ENCODE assay signal across 8 cellular contexts in genomic region chr19:40425450-40426287, GRCh38. TPM values are rescaled to one million over a fixed set of nuclear protein-coding genes. Genes with fewer than 3 reads are reported as not detected.
A peak's percentile ranks its signal among the peaks of the same experiment; 100 is the strongest.
DNase-seq lines count a peak whose midpoint lies in the region; ATAC-seq and TF ChIP-seq lines count a peak whose summit lies in the region.

A gene with protein sequence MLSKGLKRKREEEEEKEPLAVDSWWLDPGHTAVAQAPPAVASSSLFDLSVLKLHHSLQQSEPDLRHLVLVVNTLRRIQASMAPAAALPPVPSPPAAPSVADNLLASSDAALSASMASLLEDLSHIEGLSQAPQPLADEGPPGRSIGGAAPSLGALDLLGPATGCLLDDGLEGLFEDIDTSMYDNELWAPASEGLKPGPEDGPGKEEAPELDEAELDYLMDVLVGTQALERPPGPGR (minus strand): TSS chr19:40425992. CDS start chr19:40423546, 2,446 bp downstream.

- peaks cover 15% of the 10 kb centered on the region for H3K36me3 Mint-ChIP-seq in HFFc6 (ENCODE audit: low read depth)

- H3K4me3 Mint-ChIP-seq in HFFc6, result peak within 1 kb of the TSS; percentile 98

- TF ChIP-seq CTCF in HFFc6 (IDR thresholded peaks at IDR 0.05) (peak; percentile 89), NB4 (IDR thresholded peaks at IDR 0.05; ENCODE audit: low read depth, low read length) (peak; percentile 38), gastroesophageal sphincter (IDR thresholded peaks at IDR 0.05) (peak in 3 of 4 experiments; percentile 79 to 94 (median 80))

- H3K4me1 Mint-ChIP-seq in HFFc6 (ENCODE audit: low read depth), result peaks cover 25% of the 10 kb centered on the region

- H3K27ac ChIP-seq in SK-N-MC, result peak within 1 kb of the TSS; percentile 78; the same call in 1 of the 2 replicates
- peak within 1 kb of the TSS; percentile 94 to 100 (median 98) for H3K27ac ChIP-seq in gastroesophageal sphincter
- H3K27ac ChIP-seq in temporal lobe (ENCODE audit: low read depth, low read length), result peak within 1 kb of the TSS; percentile 90

- H3K4me3 ChIP-seq in GM08714 (ENCODE audit: low read length), result peak within 1 kb of the TSS; percentile 88
- peak within 1 kb of the TSS; percentile 78 for H3K4me3 ChIP-seq in NB4 (ENCODE audit: low read depth, low read length)
- peak within 1 kb of the TSS; percentile 92 for H3K4me3 ChIP-seq in SK-N-MC
- H3K4me3 ChIP-seq in gastroesophageal sphincter, result peak within 1 kb of the TSS; percentile 71 to 81

- peak within 1 kb of the TSS; percentile 97 for H3K27ac Mint-ChIP-seq in HFFc6

- H3K9ac ChIP-seq in SK-N-MC (ENCODE audit: insufficient read length), result peak within 1 kb of the TSS; percentile 80

- H3K36me3 ChIP-seq in SK-N-MC (ENCODE audit: insufficient read depth, low read length), result peaks cover 6% of the 10 kb centered on the region; the same call in 1 of the 2 replicates
- H3K36me3 ChIP-seq in gastroesophageal sphincter, result peaks cover 0 to 16% of the 10 kb centered on the region in 2 donors

- TF ChIP-seq POLR2A in NB4 (IDR thresholded peaks at IDR 0.05; ENCODE audit: extremely low read depth, insufficient read length), result peak; percentile 71
- peak; percentile 96 to 97 for TF ChIP-seq POLR2A in gastroesophageal sphincter (IDR thresholded peaks at IDR 0.05)

- peaks cover 0 to 47% (median 29%) of the 10 kb centered on the region in 3 donors for H3K4me1 ChIP-seq in gastroesophageal sphincter

- peaks cover 4% of the 10 kb centered on the region for H3K27me3 Mint-ChIP-seq in HFFc6 (ENCODE audit: insufficient read depth)

- no CpG with 5 or more reads among the region's 75 CpGs for WGBS in gastroesophageal sphincter (ENCODE audit: low coverage in 1 of 2), 2 donors

- DNase-seq in HFFc6, result peak; percentile 99
- peak; percentile 97 for DNase-seq in NB4 (ENCODE audit: low read depth)
- DNase-seq in SK-N-MC (ENCODE audit: low read depth, low spot score), result peak; percentile 92
- DNase-seq in activated naive CD4-positive, alpha-beta T cell treated with anti-CD3 and anti-CD28 coated beads, Interleukin-2, amount 50 U/mL, for 16 hours, result peak; percentile 100
- peak; percentile 96 to 100 (median 100) for DNase-seq in nucleus accumbens (lab: John Stamatoyannopoulos, UW)

- H3K27me3 ChIP-seq in gastroesophageal sphincter, result no peaks in the 10 kb centered on the region

- H3K9me3 Mint-ChIP-seq in HFFc6, result no peaks in the 10 kb centered on the region

- H3K9me3 ChIP-seq in SK-N-MC (ENCODE audit: low read depth, low read length) (no peaks in the 10 kb centered on the region), gastroesophageal sphincter (no peaks in the 10 kb centered on the region)

- peak; percentile 92 for ATAC-seq in gastroesophageal sphincter

- TF ChIP-seq EP300 in gastroesophageal sphincter (IDR thresholded peaks at IDR 0.05), result no peak

RNA-seq across cellular contexts. Expression of the gene that starts here (rescaled TPM):
- total RNA-seq in HFFc6 (2021; fragmentation: NEBNext Ultra II Directional; extraction: Animal tissue kit (Norgen Biotek cat#: 25700)), result 10 to 100 TPM; 18.5 to 25.4 (median 21.2) TPM
- total RNA-seq in gastroesophageal sphincter, result 10 to 100 TPM; 16.6 to 22.1 (median 18.9) TPM
- total RNA-seq in temporal lobe, result 0.98 TPM

Comparison
In these comparisons a context has a peak if more than half of its experiments do, and no peak if none do; other contexts are left out.
1. Peak in every context shown above with its lines: DNase-seq, ATAC-seq, H3K4me3 ChIP-seq and H3K27ac ChIP-seq.
2. CTCF ChIP-seq: peak in every context shown above with its lines; median percentile 89 in HFFc6; 80 in gastroesophageal sphincter; 38 in NB4.